ENCODE assay signal across 28 cellular contexts in the genomic region with DNA sequence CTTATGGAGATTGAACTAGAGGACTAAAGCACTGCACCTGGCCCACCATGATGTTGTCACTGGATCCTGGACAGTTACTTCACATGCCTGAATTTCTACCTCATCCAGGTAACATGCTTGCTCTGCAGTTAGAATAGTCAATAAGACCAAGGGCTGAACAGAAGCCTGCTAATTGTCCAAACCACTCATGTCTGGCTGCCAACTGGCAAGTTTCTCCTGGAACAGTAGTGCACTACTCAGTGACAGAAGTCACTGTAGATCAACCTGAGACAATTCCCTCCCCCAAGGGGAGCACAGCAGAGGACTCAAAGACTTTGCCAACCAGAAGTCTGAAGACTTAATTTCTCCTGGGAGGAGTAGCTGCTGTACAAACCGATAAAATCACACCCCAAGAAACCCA.
DNase-seq lines count a peak whose midpoint lies in the region; TF ChIP-seq lines count a peak whose summit lies in the region.
"Had no signal": no experiment of that assay in that cellular context is flagged by ENCODE, and none has a peak within 500 bp of the region (broad histone marks: within the 10 kb centered on the region; RNA-seq: fewer than 3 reads in every experiment).

No MANE protein-coding gene starts in this region.

- no peaks in the 10 kb centered on the region for H3K27me3 ChIP-seq in prostate gland (replicated peaks; ENCODE audit: insufficient read depth)

- H3K27ac Mint-ChIP-seq in activated naive CD4-positive, alpha-beta T cell treated with anti-CD3 and anti-CD28 coated beads, Interleukin-2, amount 10 ng/mL, durations not matched to agents 7 days and 5 days = no peak overlapping the region
- H3K27ac Mint-ChIP-seq: activated CD8-positive, alpha-beta T cell treated with anti-CD3 and anti-CD28 coated beads for 36 hours; activated naive CD8-positive, alpha-beta T cell; activated T-helper 2 cell treated with anti-CD3 and anti-CD28 coated beads, Interferon-gamma antibody, Interleukin-2, Interleukin-4, amounts not matched to agents 10 μg/mL and 5 μg/mL and 100 μg/mL, durations not matched to agents 14 hours and 24 hours and 36 hours; endodermal cell; natural killer cell treated with Interleukin-12 subunit alpha and Interleukin-12 subunit beta and Interleukin-15 and Interleukin-18, amount 100 ng/mL, for 72 hours; type B pancreatic cell had no signal

- peaks cover 2% of the 10 kb centered on the region for H3K9me3 Mint-ChIP-seq in activated naive CD4-positive, alpha-beta T cell treated with anti-CD3 and anti-CD28 coated beads, Interleukin-2, amount 10 ng/mL, durations not matched to agents 7 days and 5 days
- H3K9me3 Mint-ChIP-seq: activated CD8-positive, alpha-beta T cell treated with anti-CD3 and anti-CD28 coated beads for 36 hours; activated T-helper 2 cell treated with anti-CD3 and anti-CD28 coated beads, Interferon-gamma antibody, Interleukin-2, Interleukin-4, amounts not matched to agents 10 μg/mL and 5 μg/mL and 100 μg/mL, durations not matched to agents 14 hours and 24 hours and 36 hours; endodermal cell; type B pancreatic cell had no signal

- H3K36me3 Mint-ChIP-seq in activated naive CD4-positive, alpha-beta T cell treated with anti-CD3 and anti-CD28 coated beads, Interleukin-2, amount 10 ng/mL, durations not matched to agents 7 days and 5 days = no peaks in the 10 kb centered on the region
- H3K36me3 Mint-ChIP-seq: activated naive CD8-positive, alpha-beta T cell; natural killer cell treated with Interleukin-12 subunit alpha and Interleukin-12 subunit beta and Interleukin-15 and Interleukin-18, amount 100 ng/mL, for 72 hours; type B pancreatic cell had no signal

- 56% methylated on average over 1 of the region's 1 CpG for WGBS in prostate gland

- CTCF ChIA-PET in activated naive CD4-positive, alpha-beta T cell treated with anti-CD3 and anti-CD28 coated beads, Interleukin-2, amount 10 ng/mL, durations not matched to agents 7 days and 5 days (lab: Charles Lee) = no interaction called here

- H3K9me3 ChIP-seq in prostate gland = no peaks in the 10 kb centered on the region
- H3K9me3 ChIP-seq: Caco-2, mucosa of descending colon had no signal

- TF ChIP-seq CTCF in prostate gland (IDR thresholded peaks at IDR 0.05) = no peak

- DNase-seq in NCI-H748 (lab: John Stamatoyannopoulos, UW; ENCODE audit: unreplicated experiment) = peak; percentile 50
- DNase-seq in NCI-H748 treated with DMSO at 0.1 percent for 48 hours (lab: John Stamatoyannopoulos, UW) = no peak
- peak; percentile 68 for DNase-seq in NCI-H2029 treated with DMSO at 0.1 percent for 48 hours (lab: John Stamatoyannopoulos, UW)
- DNase-seq in SK-N-DZ (ENCODE audit: low spot score) = peak; percentile 36
- peak; percentile 6 for DNase-seq in prostate gland (ENCODE audit: low spot score)
- DNase-seq in activated naive CD4-positive, alpha-beta T cell treated with anti-CD3 and anti-CD28 coated beads, Interleukin-2, amount 10 ng/mL, durations not matched to agents 7 days and 5 days = no peak
- no peak for DNase-seq in hippocampal formation (lab: John Stamatoyannopoulos, UW)
- DNase-seq: activated CD8-positive, alpha-beta T cell treated with anti-CD3 and anti-CD28 coated beads for 36 hours; anterior cingulate cortex; Caco-2; endodermal cell; foreskin fibroblast; head of caudate nucleus; Kasumi-1; kidney glomerular epithelial cell; mucosa of descending colon; MV-4-11; NCI-H187 treated with DMSO at 0.1 percent for 48 hours; NCI-H526 treated with DMSO at 0.1 percent for 48 hours; right cardiac atrium; stimulated activated CD4-positive, alpha-beta T cell treated with anti-CD3 and anti-CD28 coated beads, Interleukin-2, amount 100 ng/mL, for 24 hours had no signal

- no peaks in the 10 kb centered on the region for H3K27me3 Mint-ChIP-seq in activated naive CD4-positive, alpha-beta T cell treated with anti-CD3 and anti-CD28 coated beads, Interleukin-2, amount 10 ng/mL, durations not matched to agents 7 days and 5 days
- H3K27me3 Mint-ChIP-seq: activated CD8-positive, alpha-beta T cell treated with anti-CD3 and anti-CD28 coated beads for 36 hours; natural killer cell treated with Interleukin-12 subunit alpha and Interleukin-12 subunit beta and Interleukin-15 and Interleukin-18, amount 100 ng/mL, for 72 hours; type B pancreatic cell had no signal

- no peaks in the 10 kb centered on the region for H3K4me1 ChIP-seq in prostate gland (replicated peaks)
- H3K4me1 ChIP-seq: Caco-2, parathyroid adenoma had no signal

- intact Hi-C loops in prostate gland (cut with DNase I) = no loop called here

- H3K4me1 Mint-ChIP-seq in activated naive CD4-positive, alpha-beta T cell treated with anti-CD3 and anti-CD28 coated beads, Interleukin-2, amount 10 ng/mL, durations not matched to agents 7 days and 5 days = no peaks in the 10 kb centered on the region
- H3K4me1 Mint-ChIP-seq: endodermal cell had no signal

- TF ChIP-seq POLR2A in prostate gland (IDR thresholded peaks at IDR 0.05) = no peak

- H3K36me3 ChIP-seq in prostate gland = no peaks in the 10 kb centered on the region

- no peak overlapping the region for H3K27ac ChIP-seq in prostate gland
- H3K27ac ChIP-seq: C4-2B, parathyroid adenoma had no signal

- H3K4me3 ChIP-seq in prostate gland = no peak overlapping the region
- H3K4me3 ChIP-seq: lung, mucosa of descending colon had no signal

- no peak overlapping the region for H3K4me3 Mint-ChIP-seq in activated naive CD4-positive, alpha-beta T cell treated with anti-CD3 and anti-CD28 coated beads, Interleukin-2, amount 10 ng/mL, durations not matched to agents 7 days and 5 days
- H3K4me3 Mint-ChIP-seq: activated CD8-positive, alpha-beta T cell treated with anti-CD3 and anti-CD28 coated beads for 36 hours; activated naive CD8-positive, alpha-beta T cell; endodermal cell; natural killer cell treated with Interleukin-12 subunit alpha and Interleukin-12 subunit beta and Interleukin-15 and Interleukin-18, amount 100 ng/mL, for 72 hours; type B pancreatic cell had no signal

Comparison
In these comparisons a context has a peak if more than half of its experiments do, and no peak if none do; other contexts are left out.
1. DNase-seq: peak in NCI-H748 (single experiment), NCI-H2029 treated with DMSO at 0.1 percent for 48 hours (single experiment), SK-N-DZ (single experiment) and prostate gland (single experiment); none in NCI-H748 treated with DMSO at 0.1 percent for 48 hours (single experiment), activated naive CD4-positive, alpha-beta T cell treated with anti-CD3 and anti-CD28 coated beads, Interleukin-2, amount 10 ng/mL, durations not matched to agents 7 days and 5 days (single experiment) and hippocampal formation (0 of 2).